ENCODE assay signal across 8 cellular contexts in the genomic region with DNA sequence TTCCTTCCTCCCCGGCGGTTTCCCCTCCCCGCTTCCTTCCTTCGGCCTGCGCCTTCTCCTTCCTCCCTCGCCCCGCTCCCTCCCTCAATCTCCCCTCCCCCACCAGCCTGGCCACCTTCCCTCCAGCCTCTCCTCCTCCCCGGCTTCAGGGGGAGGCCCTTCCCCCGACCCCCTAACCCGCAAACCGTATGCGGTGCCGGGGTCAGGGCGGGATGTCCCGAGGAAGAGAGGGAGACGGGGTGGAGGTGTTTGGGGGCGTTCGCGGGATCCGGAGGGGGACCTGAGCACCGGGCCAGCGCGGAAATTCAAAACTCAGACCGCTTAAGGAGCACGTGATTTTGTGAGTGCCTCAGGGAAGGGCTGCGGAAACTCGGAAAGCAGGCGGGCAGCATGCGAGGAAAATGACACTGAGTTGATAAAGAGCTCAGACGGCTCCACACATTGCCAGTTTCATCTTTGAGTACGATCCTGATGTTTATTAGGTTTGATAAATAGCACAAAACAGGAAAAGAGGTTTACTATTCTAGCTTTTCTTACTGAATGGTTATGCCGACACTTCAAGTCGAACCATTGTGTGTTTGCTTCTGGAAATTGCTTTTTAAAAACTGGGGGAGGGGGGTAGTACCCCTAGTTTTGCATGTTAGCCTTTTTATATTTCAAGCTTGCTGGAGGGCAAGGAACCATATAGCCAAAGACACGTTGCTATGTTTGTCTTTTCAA. TPM values are rescaled to one million over a fixed set of nuclear protein-coding genes. Genes with fewer than 3 reads are reported as not detected.
A peak's percentile ranks its signal among the peaks of the same experiment; 100 is the strongest.
DNase-seq lines count a peak whose midpoint lies in the region; ATAC-seq and TF ChIP-seq lines count a peak whose summit lies in the region.

No MANE protein-coding gene starts in this region.

- H3K36me3 Mint-ChIP-seq in naive thymus-derived CD8-positive, alpha-beta T cell, result no peaks in the 10 kb centered on the region

- CTCF ChIA-PET in A673 (lab: Charles Lee), result interaction anchor here (0.6 kb wide), 1 partner anchor 15 kb away, joined by 3 read pairs; no protein-coding TSS in a partner anchor

- no peaks in the 10 kb centered on the region for H3K9me3 Mint-ChIP-seq in naive thymus-derived CD8-positive, alpha-beta T cell

- peaks cover 0 to 23% (median 0%) of the 10 kb centered on the region in 5 donors for H3K27me3 Mint-ChIP-seq in naive thymus-derived CD8-positive, alpha-beta T cell

- H3K4me1 Mint-ChIP-seq in naive thymus-derived CD8-positive, alpha-beta T cell, result peaks cover 23 to 59% (median 42%) of the 10 kb centered on the region in 4 donors

- TF ChIP-seq CTCF in A673 (conservative IDR thresholded peaks at IDR 0.05; ENCODE audit: low read depth, low read length) (no peak), uterus (IDR thresholded peaks at IDR 0.05) (no peak)

- intact Hi-C loops in A673 (cut with micrococcal nuclease; ENCODE audit: unreplicated experiment) (loop anchor here (2.0 to 10.0 kb wide), 3 partner anchors 195 to 553 kb away; a partner anchor contains a TSS), uterus (cut with DNase I; ENCODE audit: low total_unique reads) (no loop called here)

- no peak for TF ChIP-seq POLR2A in uterus (IDR thresholded peaks at IDR 0.05)

- peak overlapping the region in 9 of 10 donors; percentile 79 to 94 (median 91) for H3K27ac Mint-ChIP-seq in naive thymus-derived CD8-positive, alpha-beta T cell

- DNase-seq in A673 (ENCODE audit: low spot score) (peak; percentile 85), NCI-H446 (lab: John Stamatoyannopoulos, UW) (peak; percentile 59 to 66), activated T-cell treated with anti-CD3 and anti-CD28 coated beads for 4 hours (peak; percentile 38), uterus (peak in 1 of 2 donors; percentile 71)
- peak in 7 of 10 donors; percentile 10 to 45 (median 32) for DNase-seq in naive thymus-derived CD8-positive, alpha-beta T cell

- no peaks in the 10 kb centered on the region for H3K9me3 ChIP-seq in A673 (ENCODE audit: low read depth, low read length, poor library complexity, severe bottlenecking)
- H3K9me3 ChIP-seq in esophagus (ENCODE audit: control insufficient read depth in 2 of 2, insufficient read depth in 1 of 2, low read depth in 1 of 2, low read length in 1 of 2), result no peaks in the 10 kb centered on the region
- H3K9me3 ChIP-seq in uterus, result no peaks in the 10 kb centered on the region

- H3K4me1 ChIP-seq in A673 (ENCODE audit: insufficient read depth, low read length, poor library complexity, severe bottlenecking) (peaks cover 44% of the 10 kb centered on the region), esophagus (ENCODE audit: control insufficient read depth in 2 of 2, insufficient read depth in 2 of 2, low read length in 1 of 2) (peaks cover 2 to 13% of the 10 kb centered on the region in 2 donors), uterus (peaks cover 0 to 7% of the 10 kb centered on the region in 2 donors)

- ATAC-seq in GM18868 (IDR thresholded peaks at IDR 0.05; ENCODE audit: unreplicated experiment), result peak; percentile 4
- peak in 1 of 2 donors; percentile 1 for ATAC-seq in naive thymus-derived CD8-positive, alpha-beta T cell
- ATAC-seq in HG03565 (IDR thresholded peaks at IDR 0.05; ENCODE audit: unreplicated experiment), result no peak

- 1 to 2% methylated on average over 31 to 34 of the region's 34 CpGs for WGBS in esophagus, 2 donors

- H3K36me3 ChIP-seq in A673 (ENCODE audit: insufficient read depth, low read length, poor library complexity, severe bottlenecking) (no peaks in the 10 kb centered on the region), esophagus (ENCODE audit: control insufficient read depth in 2 of 2, insufficient read depth in 2 of 2, low read length in 1 of 2) (no peaks in the 10 kb centered on the region), uterus (no peaks in the 10 kb centered on the region)

- peak overlapping the region; percentile 91 for H3K27ac ChIP-seq in A673 (ENCODE audit: low read depth, low read length, poor library complexity, severe bottlenecking)
- peak overlapping the region; percentile 60 to 92 for H3K27ac ChIP-seq in esophagus (ENCODE audit: low read depth in 2 of 2, low read length in 1 of 2)
- peak overlapping the region; percentile 91 to 93 for H3K27ac ChIP-seq in uterus

- H3K27me3 ChIP-seq in A673 (replicated peaks; ENCODE audit: insufficient read depth, low read depth, low read length, poor library complexity) (no peaks in the 10 kb centered on the region), esophagus (ENCODE audit: control insufficient read depth in 1 of 2, insufficient read depth in 2 of 2, low read length in 2 of 2) (no peaks in the 10 kb centered on the region), uterus (no peaks in the 10 kb centered on the region)

- H3K4me3 Mint-ChIP-seq in naive thymus-derived CD8-positive, alpha-beta T cell, result peak overlapping the region; percentile 84 to 100 (median 92)

- POLR2A ChIA-PET in A673 (lab: Charles Lee; ENCODE audit: low non-redundant PET), result interaction anchor here (0.6 kb wide), 1 partner anchor 606 kb away, joined by 4 read pairs; no protein-coding TSS in a partner anchor
- POLR2A ChIA-PET in naive thymus-derived CD8-positive, alpha-beta T cell (lab: Charles Lee), result interaction anchor here (1.0 to 1.9 kb wide), 5 partner anchors 17 to 1055 kb away, joined by 3 to 8 read pairs (median 8); a partner anchor contains a TSS

- H3K4me3 ChIP-seq in A673 (ENCODE audit: low read depth, low read length, poor library complexity, severe bottlenecking) (peak overlapping the region; percentile 84), esophagus (ENCODE audit: low read depth in 1 of 2, low read length in 2 of 2) (peak overlapping the region; percentile 63 to 94), uterus (peak overlapping the region; percentile 88 to 89)

- BruUV-seq in A673 (replicated peaks; lab: Mats Ljungman, UMichigan), result TSS peak; percentile 69

RNA-seq across cellular contexts. Expression of a gene that starts 5.4 kb away (rescaled TPM):
- total RNA-seq in A673 (2021) (32.6 and 36.5 TPM in 2 replicates), uterus (10 to 100 TPM in 2 of 4 donors, 1 to 10 TPM in 2; 7.4 to 24.6 (median 10.8) TPM)
- 1 to 10 TPM; 2.4 to 2.8 TPM for polyA plus RNA-seq in esophagus
- 10 to 100 TPM; 47.7 to 49.6 TPM for total RNA-seq in naive thymus-derived CD8-positive, alpha-beta T cell
- 10 to 100 TPM; 10.5 to 18.1 (median 17.3) TPM for polyA plus RNA-seq in naive thymus-derived CD8-positive, alpha-beta T cell
